1 cellular context compared by ENCODE assay signal in the genomic region with DNA sequence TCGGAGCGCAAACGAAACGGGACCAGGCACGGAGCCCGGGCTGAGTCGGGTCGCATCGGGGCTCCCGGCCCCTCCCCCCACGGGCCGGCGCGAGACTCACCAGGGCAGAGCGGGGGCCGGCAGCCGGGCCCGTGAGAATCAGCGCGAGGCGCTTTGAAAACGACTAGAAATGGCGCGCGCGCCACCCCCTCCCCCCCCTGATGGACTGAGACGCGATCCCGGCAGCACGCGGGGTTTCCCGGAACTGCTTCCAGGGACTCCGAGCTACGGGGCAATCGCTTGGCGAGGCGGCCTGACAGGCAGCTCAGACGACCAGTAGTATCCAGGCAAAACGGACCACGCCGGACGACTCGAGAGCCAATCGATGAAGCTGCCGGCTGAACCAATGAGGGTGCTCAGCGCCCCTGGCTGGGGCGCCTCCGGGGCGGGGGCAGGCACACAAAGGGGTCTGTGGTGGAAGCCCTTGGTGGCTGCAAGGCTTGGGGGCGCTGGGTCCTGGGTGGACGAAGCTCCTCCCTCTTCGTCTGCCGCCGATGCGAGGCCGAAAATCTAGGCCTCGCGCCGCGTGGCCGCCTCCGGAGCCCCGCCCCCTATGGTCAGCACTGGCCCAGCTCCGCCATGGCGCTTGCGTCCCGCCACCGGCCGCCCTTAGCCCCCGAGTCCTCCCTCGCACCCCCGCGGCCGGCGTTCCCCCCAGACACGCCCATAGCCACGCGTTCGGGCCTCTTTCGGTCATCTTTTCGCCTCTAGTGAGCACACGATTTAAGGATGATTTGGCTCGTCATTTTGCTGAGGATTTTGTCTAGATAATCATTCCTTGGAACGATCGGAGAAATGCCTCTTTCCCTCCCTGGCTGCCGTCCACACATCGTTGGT.
TF ChIP-seq lines count a peak whose summit lies in the region.

A gene (minus strand): TSS at position 174 of the 876 bp plus-strand sequence. CDS start 3,276 bp downstream, outside the sequence.

TF ChIP-seq in HepG2, 621 proteins besides CTCF, POLR2A, EP300 and RAD21 (continued from another document and continues in another):
- TF ChIP-seq, protein P1, sequence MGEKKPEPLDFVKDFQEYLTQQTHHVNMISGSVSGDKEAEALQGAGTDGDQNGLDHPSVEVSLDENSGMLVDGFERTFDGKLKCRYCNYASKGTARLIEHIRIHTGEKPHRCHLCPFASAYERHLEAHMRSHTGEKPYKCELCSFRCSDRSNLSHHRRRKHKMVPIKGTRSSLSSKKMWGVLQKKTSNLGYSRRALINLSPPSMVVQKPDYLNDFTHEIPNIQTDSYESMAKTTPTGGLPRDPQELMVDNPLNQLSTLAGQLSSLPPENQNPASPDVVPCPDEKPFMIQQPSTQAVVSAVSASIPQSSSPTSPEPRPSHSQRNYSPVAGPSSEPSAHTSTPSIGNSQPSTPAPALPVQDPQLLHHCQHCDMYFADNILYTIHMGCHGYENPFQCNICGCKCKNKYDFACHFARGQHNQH (CRISPR knock-in tag; IDR thresholded peaks at IDR 0.05): peak; percentile 81
- TF ChIP-seq HDAC1 (CRISPR knock-in tag; IDR thresholded peaks at IDR 0.05) (peak; percentile 84), ZIK1 (CRISPR knock-in tag; IDR thresholded peaks at IDR 0.05; ENCODE audit: borderline replicate concordance, low read depth) (peak; percentile 67), ATF7-NPFF (CRISPR knock-in tag; IDR thresholded peaks at IDR 0.05; ENCODE audit: low read depth) (peak; percentile 81; the same call in 1 of the 2 replicates), ZNF570 (CRISPR knock-in tag; IDR thresholded peaks at IDR 0.05; ENCODE audit: borderline replicate concordance) (no peak), FOXA3 (CRISPR knock-in tag; IDR thresholded peaks at IDR 0.05) (no peak; the same call in none of the 2 replicates), SPEN (CRISPR knock-in tag; IDR thresholded peaks at IDR 0.05; ENCODE audit: low read depth) (peak; percentile 85), ZBTB7A (CRISPR knock-in tag; IDR thresholded peaks at IDR 0.05) (peak; percentile 88), NONO (IDR thresholded peaks at IDR 0.05) (no peak), NONO (CRISPR knock-in tag; conservative IDR thresholded peaks at IDR 0.05) (peak; percentile 72), TBX3 (IDR thresholded peaks at IDR 0.05; ENCODE audit: borderline replicate concordance) (0 out of 2 replicates have a peak, but pooled peaks have one; percentile 23), TEAD2 (CRISPR knock-in tag; IDR thresholded peaks at IDR 0.05) (no peak), DPF2 (CRISPR knock-in tag; IDR thresholded peaks at IDR 0.05; ENCODE audit: borderline replicate concordance, low read depth) (no peak), ETV6 (CRISPR knock-in tag; conservative IDR thresholded peaks at IDR 0.05) (peak; percentile 31; the same call in 1 of the 2 replicates), ZFP36L2 (CRISPR knock-in tag; IDR thresholded peaks at IDR 0.05) (no peak), ZNF441 (CRISPR knock-in tag; IDR thresholded peaks at IDR 0.05; ENCODE audit: borderline replicate concordance) (peak; percentile 86; the same call in 1 of the 2 replicates), NFKB2 (CRISPR knock-in tag; IDR thresholded peaks at IDR 0.05; ENCODE audit: borderline replicate concordance) (peak; percentile 64; the same call in 1 of the 2 replicates), THAP11 (CRISPR knock-in tag; IDR thresholded peaks at IDR 0.05) (peak; percentile 76), HNRNPLL (IDR thresholded peaks at IDR 0.05; ENCODE audit: low read depth, low read length, poor library complexity, severe bottlenecking) (peak; percentile 64), XRCC5 (optimal IDR thresholded peaks at IDR 0.05; ENCODE audit: low read length) (peak; percentile 66), ZNF879 (CRISPR knock-in tag; IDR thresholded peaks at IDR 0.05) (no peak), KMT2A (CRISPR knock-in tag; IDR thresholded peaks at IDR 0.05) (no peak), ZNF781 (CRISPR knock-in tag; IDR thresholded peaks at IDR 0.05; ENCODE audit: borderline replicate concordance, not compliant biosample characterization) (peak; percentile 21)
- TF ChIP-seq, protein P2, sequence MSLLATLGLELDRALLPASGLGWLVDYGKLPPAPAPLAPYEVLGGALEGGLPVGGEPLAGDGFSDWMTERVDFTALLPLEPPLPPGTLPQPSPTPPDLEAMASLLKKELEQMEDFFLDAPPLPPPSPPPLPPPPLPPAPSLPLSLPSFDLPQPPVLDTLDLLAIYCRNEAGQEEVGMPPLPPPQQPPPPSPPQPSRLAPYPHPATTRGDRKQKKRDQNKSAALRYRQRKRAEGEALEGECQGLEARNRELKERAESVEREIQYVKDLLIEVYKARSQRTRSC (CRISPR knock-in tag; IDR thresholded peaks at IDR 0.05; ENCODE audit: low read depth): no peak
- TF ChIP-seq, protein P3, sequence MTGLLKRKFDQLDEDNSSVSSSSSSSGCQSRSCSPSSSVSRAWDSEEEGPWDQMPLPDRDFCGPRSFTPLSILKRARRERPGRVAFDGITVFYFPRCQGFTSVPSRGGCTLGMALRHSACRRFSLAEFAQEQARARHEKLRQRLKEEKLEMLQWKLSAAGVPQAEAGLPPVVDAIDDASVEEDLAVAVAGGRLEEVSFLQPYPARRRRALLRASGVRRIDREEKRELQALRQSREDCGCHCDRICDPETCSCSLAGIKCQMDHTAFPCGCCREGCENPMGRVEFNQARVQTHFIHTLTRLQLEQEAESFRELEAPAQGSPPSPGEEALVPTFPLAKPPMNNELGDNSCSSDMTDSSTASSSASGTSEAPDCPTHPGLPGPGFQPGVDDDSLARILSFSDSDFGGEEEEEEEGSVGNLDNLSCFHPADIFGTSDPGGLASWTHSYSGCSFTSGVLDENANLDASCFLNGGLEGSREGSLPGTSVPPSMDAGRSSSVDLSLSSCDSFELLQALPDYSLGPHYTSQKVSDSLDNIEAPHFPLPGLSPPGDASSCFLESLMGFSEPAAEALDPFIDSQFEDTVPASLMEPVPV (CRISPR knock-in tag; IDR thresholded peaks at IDR 0.05): peak; percentile 91
- TF ChIP-seq, protein P4, sequence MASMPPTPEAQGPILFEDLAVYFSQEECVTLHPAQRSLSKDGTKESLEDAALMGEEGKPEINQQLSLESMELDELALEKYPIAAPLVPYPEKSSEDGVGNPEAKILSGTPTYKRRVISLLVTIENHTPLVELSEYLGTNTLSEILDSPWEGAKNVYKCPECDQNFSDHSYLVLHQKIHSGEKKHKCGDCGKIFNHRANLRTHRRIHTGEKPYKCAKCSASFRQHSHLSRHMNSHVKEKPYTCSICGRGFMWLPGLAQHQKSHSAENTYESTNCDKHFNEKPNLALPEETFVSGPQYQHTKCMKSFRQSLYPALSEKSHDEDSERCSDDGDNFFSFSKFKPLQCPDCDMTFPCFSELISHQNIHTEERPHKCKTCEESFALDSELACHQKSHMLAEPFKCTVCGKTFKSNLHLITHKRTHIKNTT (CRISPR knock-in tag; IDR thresholded peaks at IDR 0.05): no peak
- TF ChIP-seq, protein P5, sequence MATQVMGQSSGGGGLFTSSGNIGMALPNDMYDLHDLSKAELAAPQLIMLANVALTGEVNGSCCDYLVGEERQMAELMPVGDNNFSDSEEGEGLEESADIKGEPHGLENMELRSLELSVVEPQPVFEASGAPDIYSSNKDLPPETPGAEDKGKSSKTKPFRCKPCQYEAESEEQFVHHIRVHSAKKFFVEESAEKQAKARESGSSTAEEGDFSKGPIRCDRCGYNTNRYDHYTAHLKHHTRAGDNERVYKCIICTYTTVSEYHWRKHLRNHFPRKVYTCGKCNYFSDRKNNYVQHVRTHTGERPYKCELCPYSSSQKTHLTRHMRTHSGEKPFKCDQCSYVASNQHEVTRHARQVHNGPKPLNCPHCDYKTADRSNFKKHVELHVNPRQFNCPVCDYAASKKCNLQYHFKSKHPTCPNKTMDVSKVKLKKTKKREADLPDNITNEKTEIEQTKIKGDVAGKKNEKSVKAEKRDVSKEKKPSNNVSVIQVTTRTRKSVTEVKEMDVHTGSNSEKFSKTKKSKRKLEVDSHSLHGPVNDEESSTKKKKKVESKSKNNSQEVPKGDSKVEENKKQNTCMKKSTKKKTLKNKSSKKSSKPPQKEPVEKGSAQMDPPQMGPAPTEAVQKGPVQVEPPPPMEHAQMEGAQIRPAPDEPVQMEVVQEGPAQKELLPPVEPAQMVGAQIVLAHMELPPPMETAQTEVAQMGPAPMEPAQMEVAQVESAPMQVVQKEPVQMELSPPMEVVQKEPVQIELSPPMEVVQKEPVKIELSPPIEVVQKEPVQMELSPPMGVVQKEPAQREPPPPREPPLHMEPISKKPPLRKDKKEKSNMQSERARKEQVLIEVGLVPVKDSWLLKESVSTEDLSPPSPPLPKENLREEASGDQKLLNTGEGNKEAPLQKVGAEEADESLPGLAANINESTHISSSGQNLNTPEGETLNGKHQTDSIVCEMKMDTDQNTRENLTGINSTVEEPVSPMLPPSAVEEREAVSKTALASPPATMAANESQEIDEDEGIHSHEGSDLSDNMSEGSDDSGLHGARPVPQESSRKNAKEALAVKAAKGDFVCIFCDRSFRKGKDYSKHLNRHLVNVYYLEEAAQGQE (IDR thresholded peaks at IDR 0.05; ENCODE audit: borderline replicate concordance in 1 of 2, low read depth in 1 of 2, low read length in 2 of 2): peak in 1 of 2 experiments; percentile 46; a peak in 1 of 4 replicates
- TF ChIP-seq, protein P6, sequence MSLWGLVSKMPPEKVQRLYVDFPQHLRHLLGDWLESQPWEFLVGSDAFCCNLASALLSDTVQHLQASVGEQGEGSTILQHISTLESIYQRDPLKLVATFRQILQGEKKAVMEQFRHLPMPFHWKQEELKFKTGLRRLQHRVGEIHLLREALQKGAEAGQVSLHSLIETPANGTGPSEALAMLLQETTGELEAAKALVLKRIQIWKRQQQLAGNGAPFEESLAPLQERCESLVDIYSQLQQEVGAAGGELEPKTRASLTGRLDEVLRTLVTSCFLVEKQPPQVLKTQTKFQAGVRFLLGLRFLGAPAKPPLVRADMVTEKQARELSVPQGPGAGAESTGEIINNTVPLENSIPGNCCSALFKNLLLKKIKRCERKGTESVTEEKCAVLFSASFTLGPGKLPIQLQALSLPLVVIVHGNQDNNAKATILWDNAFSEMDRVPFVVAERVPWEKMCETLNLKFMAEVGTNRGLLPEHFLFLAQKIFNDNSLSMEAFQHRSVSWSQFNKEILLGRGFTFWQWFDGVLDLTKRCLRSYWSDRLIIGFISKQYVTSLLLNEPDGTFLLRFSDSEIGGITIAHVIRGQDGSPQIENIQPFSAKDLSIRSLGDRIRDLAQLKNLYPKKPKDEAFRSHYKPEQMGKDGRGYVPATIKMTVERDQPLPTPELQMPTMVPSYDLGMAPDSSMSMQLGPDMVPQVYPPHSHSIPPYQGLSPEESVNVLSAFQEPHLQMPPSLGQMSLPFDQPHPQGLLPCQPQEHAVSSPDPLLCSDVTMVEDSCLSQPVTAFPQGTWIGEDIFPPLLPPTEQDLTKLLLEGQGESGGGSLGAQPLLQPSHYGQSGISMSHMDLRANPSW (CRISPR knock-in tag; IDR thresholded peaks at IDR 0.05; ENCODE audit: borderline replicate concordance): peak; percentile 68; the same call in 1 of the 2 replicates
- TF ChIP-seq, protein P7, sequence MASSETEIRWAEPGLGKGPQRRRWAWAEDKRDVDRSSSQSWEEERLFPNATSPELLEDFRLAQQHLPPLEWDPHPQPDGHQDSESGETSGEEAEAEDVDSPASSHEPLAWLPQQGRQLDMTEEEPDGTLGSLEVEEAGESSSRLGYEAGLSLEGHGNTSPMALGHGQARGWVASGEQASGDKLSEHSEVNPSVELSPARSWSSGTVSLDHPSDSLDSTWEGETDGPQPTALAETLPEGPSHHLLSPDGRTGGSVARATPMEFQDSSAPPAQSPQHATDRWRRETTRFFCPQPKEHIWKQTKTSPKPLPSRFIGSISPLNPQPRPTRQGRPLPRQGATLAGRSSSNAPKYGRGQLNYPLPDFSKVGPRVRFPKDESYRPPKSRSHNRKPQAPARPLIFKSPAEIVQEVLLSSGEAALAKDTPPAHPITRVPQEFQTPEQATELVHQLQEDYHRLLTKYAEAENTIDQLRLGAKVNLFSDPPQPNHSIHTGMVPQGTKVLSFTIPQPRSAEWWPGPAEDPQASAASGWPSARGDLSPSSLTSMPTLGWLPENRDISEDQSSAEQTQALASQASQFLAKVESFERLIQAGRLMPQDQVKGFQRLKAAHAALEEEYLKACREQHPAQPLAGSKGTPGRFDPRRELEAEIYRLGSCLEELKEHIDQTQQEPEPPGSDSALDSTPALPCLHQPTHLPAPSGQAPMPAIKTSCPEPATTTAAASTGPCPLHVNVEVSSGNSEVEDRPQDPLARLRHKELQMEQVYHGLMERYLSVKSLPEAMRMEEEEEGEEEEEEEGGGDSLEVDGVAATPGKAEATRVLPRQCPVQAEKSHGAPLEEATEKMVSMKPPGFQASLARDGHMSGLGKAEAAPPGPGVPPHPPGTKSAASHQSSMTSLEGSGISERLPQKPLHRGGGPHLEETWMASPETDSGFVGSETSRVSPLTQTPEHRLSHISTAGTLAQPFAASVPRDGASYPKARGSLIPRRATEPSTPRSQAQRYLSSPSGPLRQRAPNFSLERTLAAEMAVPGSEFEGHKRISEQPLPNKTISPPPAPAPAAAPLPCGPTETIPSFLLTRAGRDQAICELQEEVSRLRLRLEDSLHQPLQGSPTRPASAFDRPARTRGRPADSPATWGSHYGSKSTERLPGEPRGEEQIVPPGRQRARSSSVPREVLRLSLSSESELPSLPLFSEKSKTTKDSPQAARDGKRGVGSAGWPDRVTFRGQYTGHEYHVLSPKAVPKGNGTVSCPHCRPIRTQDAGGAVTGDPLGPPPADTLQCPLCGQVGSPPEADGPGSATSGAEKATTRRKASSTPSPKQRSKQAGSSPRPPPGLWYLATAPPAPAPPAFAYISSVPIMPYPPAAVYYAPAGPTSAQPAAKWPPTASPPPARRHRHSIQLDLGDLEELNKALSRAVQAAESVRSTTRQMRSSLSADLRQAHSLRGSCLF (CRISPR knock-in tag; IDR thresholded peaks at IDR 0.05; ENCODE audit: borderline replicate concordance): no peak
- TF ChIP-seq, protein P8, sequence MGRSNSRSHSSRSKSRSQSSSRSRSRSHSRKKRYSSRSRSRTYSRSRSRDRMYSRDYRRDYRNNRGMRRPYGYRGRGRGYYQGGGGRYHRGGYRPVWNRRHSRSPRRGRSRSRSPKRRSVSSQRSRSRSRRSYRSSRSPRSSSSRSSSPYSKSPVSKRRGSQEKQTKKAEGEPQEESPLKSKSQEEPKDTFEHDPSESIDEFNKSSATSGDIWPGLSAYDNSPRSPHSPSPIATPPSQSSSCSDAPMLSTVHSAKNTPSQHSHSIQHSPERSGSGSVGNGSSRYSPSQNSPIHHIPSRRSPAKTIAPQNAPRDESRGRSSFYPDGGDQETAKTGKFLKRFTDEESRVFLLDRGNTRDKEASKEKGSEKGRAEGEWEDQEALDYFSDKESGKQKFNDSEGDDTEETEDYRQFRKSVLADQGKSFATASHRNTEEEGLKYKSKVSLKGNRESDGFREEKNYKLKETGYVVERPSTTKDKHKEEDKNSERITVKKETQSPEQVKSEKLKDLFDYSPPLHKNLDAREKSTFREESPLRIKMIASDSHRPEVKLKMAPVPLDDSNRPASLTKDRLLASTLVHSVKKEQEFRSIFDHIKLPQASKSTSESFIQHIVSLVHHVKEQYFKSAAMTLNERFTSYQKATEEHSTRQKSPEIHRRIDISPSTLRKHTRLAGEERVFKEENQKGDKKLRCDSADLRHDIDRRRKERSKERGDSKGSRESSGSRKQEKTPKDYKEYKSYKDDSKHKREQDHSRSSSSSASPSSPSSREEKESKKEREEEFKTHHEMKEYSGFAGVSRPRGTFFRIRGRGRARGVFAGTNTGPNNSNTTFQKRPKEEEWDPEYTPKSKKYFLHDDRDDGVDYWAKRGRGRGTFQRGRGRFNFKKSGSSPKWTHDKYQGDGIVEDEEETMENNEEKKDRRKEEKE (IDR thresholded peaks at IDR 0.05): no peak
